Comparison of ENCODE assay signal across 1 cellular context in genomic region chr7:100100420-100101015, GRCh38.
A peak's percentile ranks its signal among the peaks of the same experiment; 100 is the strongest.
TF ChIP-seq lines count a peak whose summit lies in the region.

No MANE protein-coding gene starts in this region.

TF ChIP-seq in K562, 482 proteins besides CTCF, POLR2A, EP300 and RAD21 (continued from another document and continues in another):
- no peak for TF ChIP-seq KDM1A (IDR thresholded peaks at IDR 0.05)
- no peak; the same call in 1 of the 2 replicates for TF ChIP-seq LCOR (CRISPR knock-in tag; IDR thresholded peaks at IDR 0.05)
- TF ChIP-seq CTBP1 (IDR thresholded peaks at IDR 0.05; ENCODE audit: borderline replicate concordance), result peak; percentile 78
- peak; percentile 49 for TF ChIP-seq NEUROD1 (IDR thresholded peaks at IDR 0.05; ENCODE audit: borderline replicate concordance, low read depth, low read length, partially characterized antibody)
- no peak for TF ChIP-seq HNRNPH1 (optimal IDR thresholded peaks at IDR 0.05; ENCODE audit: low read depth, low read length)
- no peak for TF ChIP-seq ZNF280B (CRISPR knock-in tag; IDR thresholded peaks at IDR 0.05)
- TF ChIP-seq STAG1 (CRISPR knock-in tag; IDR thresholded peaks at IDR 0.05; ENCODE audit: borderline replicate concordance), result no peak
- TF ChIP-seq TSC22D4 (tag; IDR thresholded peaks at IDR 0.05), result no peak
- TF ChIP-seq HDGF (IDR thresholded peaks at IDR 0.05), result no peak
- peak; percentile 100 for TF ChIP-seq NKRF (IDR thresholded peaks at IDR 0.05; ENCODE audit: borderline replicate concordance)
- TF ChIP-seq ZBTB34 (CRISPR knock-in tag; IDR thresholded peaks at IDR 0.05), result no peak
- TF ChIP-seq HNRNPLL (IDR thresholded peaks at IDR 0.05; ENCODE audit: low read depth, low read length, poor library complexity, severe bottlenecking), result no peak
- TF ChIP-seq NFIX (CRISPR knock-in tag; IDR thresholded peaks at IDR 0.05; ENCODE audit: low read depth), result no peak
- TF ChIP-seq FOXJ2 (tag; IDR thresholded peaks at IDR 0.05), result peak; percentile 98
- TF ChIP-seq THRB (CRISPR knock-in tag; conservative IDR thresholded peaks at IDR 0.05), result peak; percentile 64; the same call in 1 of the 2 replicates
- TF ChIP-seq PATZ1 (CRISPR knock-in tag; IDR thresholded peaks at IDR 0.05; ENCODE audit: borderline replicate concordance), result 0 out of 2 replicates have a peak, but pooled peaks have one; percentile 49
- no peak for TF ChIP-seq CREB3 (tag; conservative IDR thresholded peaks at IDR 0.05; ENCODE audit: low read depth)
- peak; percentile 55; the same call in 1 of the 2 replicates for TF ChIP-seq JUND (IDR thresholded peaks at IDR 0.05; ENCODE audit: borderline replicate concordance, low read depth, low read length)
- TF ChIP-seq JUND (tag; IDR thresholded peaks at IDR 0.05; ENCODE audit: borderline replicate concordance, low read depth, low read length), result peak; percentile 23; the same call in 1 of the 3 replicates
- no peak for TF ChIP-seq ELK1 (CRISPR knock-in tag; IDR thresholded peaks at IDR 0.05)
- peak; percentile 17; the same call in 1 of the 2 replicates for TF ChIP-seq PHF8 (IDR thresholded peaks at IDR 0.05; ENCODE audit: borderline replicate concordance, low read length)
- TF ChIP-seq CBFA2T2 (conservative IDR thresholded peaks at IDR 0.05), result no peak
- peak; percentile 89; the same call in 1 of the 2 replicates for TF ChIP-seq ZBTB9 (CRISPR knock-in tag; IDR thresholded peaks at IDR 0.05)
- no peak for TF ChIP-seq ZNF398 (CRISPR knock-in tag; IDR thresholded peaks at IDR 0.05)
- TF ChIP-seq CHAMP1 (IDR thresholded peaks at IDR 0.05), result no peak
- TF ChIP-seq GATAD2A (IDR thresholded peaks at IDR 0.05), result no peak
- peak; percentile 99 to 100 for TF ChIP-seq FOXK2 (conservative IDR thresholded peaks at IDR 0.05 in 1 of 2, IDR thresholded peaks at IDR 0.05 in 1 of 2; ENCODE audit: low read depth in 2 of 2)
- no peak for TF ChIP-seq KAT2B (IDR thresholded peaks at IDR 0.05; ENCODE audit: low read depth, low read length)
- no peak for TF ChIP-seq AFF1 (IDR thresholded peaks at IDR 0.05; ENCODE audit: low read depth in 1 of 2, partially characterized antibody in 2 of 2)
- no peak for TF ChIP-seq CREBBP (IDR thresholded peaks at IDR 0.05; ENCODE audit: low read depth, low read length)
- TF ChIP-seq ZNF707 (CRISPR knock-in tag; conservative IDR thresholded peaks at IDR 0.05), result no peak
- no peak for TF ChIP-seq ZNF347 (CRISPR knock-in tag; IDR thresholded peaks at IDR 0.05; ENCODE audit: low read depth)
- no peak for TF ChIP-seq ZNF212 (CRISPR knock-in tag; IDR thresholded peaks at IDR 0.05)
